Comparison of ENCODE assay signal across 1 cellular context in genomic region chr12:13085968-13086686, GRCh38.
TF ChIP-seq lines count a peak whose summit lies in the region.

No MANE protein-coding gene starts in this region.

TF ChIP-seq in H1, 55 proteins besides CTCF, POLR2A, EP300 and RAD21:
- TF ChIP-seq ATF3 (IDR thresholded peaks at IDR 0.05; ENCODE audit: insufficient read depth, low read depth, low read length) (no peak), SIX5 (IDR thresholded peaks at IDR 0.05; ENCODE audit: low read depth, low read length) (no peak), KDM1A (IDR thresholded peaks at IDR 0.05; ENCODE audit: borderline replicate concordance, low read length) (no peak), EGR1 (IDR thresholded peaks at IDR 0.05; ENCODE audit: borderline replicate concordance, low read depth, low read length) (no peak), RFX5 (IDR thresholded peaks at IDR 0.05; ENCODE audit: borderline replicate concordance, low read depth, low read length) (no peak)
TF ChIP-seq in H1: peak in this region for 0.
